Comparison of ENCODE assay signal across 1 cellular context in genomic region chr20:44411020-44411756, GRCh38.
TF ChIP-seq lines count a peak whose summit lies in the region.

No MANE protein-coding gene starts in this region.

TF ChIP-seq in HepG2, 621 proteins besides CTCF, POLR2A, EP300 and RAD21 (continued from another document and continues in another):
- TF ChIP-seq CSRNP2 (CRISPR knock-in tag; conservative IDR thresholded peaks at IDR 0.05; ENCODE audit: low read depth) (no peak), KDM3A (CRISPR knock-in tag; IDR thresholded peaks at IDR 0.05; ENCODE audit: low read depth) (peak; percentile 94), KDM4B (CRISPR knock-in tag; IDR thresholded peaks at IDR 0.05) (peak; percentile 96; the same call in 1 of the 2 replicates), ZNF256 (CRISPR knock-in tag; conservative IDR thresholded peaks at IDR 0.05) (peak; percentile 18; the same call in 1 of the 2 replicates), FOXM1 (CRISPR knock-in tag; IDR thresholded peaks at IDR 0.05) (no peak), E2F5 (CRISPR knock-in tag; conservative IDR thresholded peaks at IDR 0.05) (no peak), FOXO4 (CRISPR knock-in tag; conservative IDR thresholded peaks at IDR 0.05) (no peak), ZNF713 (CRISPR knock-in tag; IDR thresholded peaks at IDR 0.05) (no peak; the same call in 1 of the 2 replicates), ZBTB43 (CRISPR knock-in tag; conservative IDR thresholded peaks at IDR 0.05) (peak; percentile 65; the same call in 1 of the 2 replicates), MAZ (IDR thresholded peaks at IDR 0.05; ENCODE audit: borderline replicate concordance, low read depth, low read length) (peak; percentile 88; the same call in 1 of the 2 replicates), MAZ (CRISPR knock-in tag; IDR thresholded peaks at IDR 0.05; ENCODE audit: low read depth) (peak; percentile 79), PAXIP1 (CRISPR knock-in tag; conservative IDR thresholded peaks at IDR 0.05) (peak; percentile 97), THYN1 (CRISPR knock-in tag; IDR thresholded peaks at IDR 0.05; ENCODE audit: borderline replicate concordance, low read depth) (no peak), KDM6A (CRISPR knock-in tag; IDR thresholded peaks at IDR 0.05; ENCODE audit: low read depth) (peak; percentile 89), ZNF710 (CRISPR knock-in tag; IDR thresholded peaks at IDR 0.05; ENCODE audit: borderline replicate concordance) (peak; percentile 90), KAT8 (CRISPR knock-in tag; IDR thresholded peaks at IDR 0.05) (peak; percentile 81), ZNF639 (CRISPR knock-in tag; conservative IDR thresholded peaks at IDR 0.05) (0 out of 2 replicates have a peak, but pooled peaks have one; percentile 64), ELF4 (CRISPR knock-in tag; IDR thresholded peaks at IDR 0.05; ENCODE audit: borderline replicate concordance) (no peak), REST (IDR thresholded peaks at IDR 0.05; ENCODE audit: borderline replicate concordance in 1 of 2, low read depth in 1 of 2, low read length in 2 of 2) (peak in 1 of 2 experiments; percentile 75; a peak in 2 of 4 replicates), ZNF343 (CRISPR knock-in tag; IDR thresholded peaks at IDR 0.05) (peak; percentile 81; the same call in 1 of the 2 replicates), ISX (CRISPR knock-in tag; conservative IDR thresholded peaks at IDR 0.05) (no peak), JUND (CRISPR knock-in tag; IDR thresholded peaks at IDR 0.05) (0 out of 2 replicates have a peak, but pooled peaks have one; percentile 11), THAP11 (CRISPR knock-in tag; IDR thresholded peaks at IDR 0.05) (peak; percentile 81), MYC (CRISPR knock-in tag; IDR thresholded peaks at IDR 0.05; ENCODE audit: borderline replicate concordance) (peak; percentile 89; the same call in 1 of the 2 replicates), ZNF512B (CRISPR knock-in tag; IDR thresholded peaks at IDR 0.05; ENCODE audit: borderline replicate concordance) (no peak), SKIL (CRISPR knock-in tag; IDR thresholded peaks at IDR 0.05; ENCODE audit: borderline replicate concordance) (peak; percentile 97), KMT2B (CRISPR knock-in tag; IDR thresholded peaks at IDR 0.05) (peak; percentile 75), ZNF451 (CRISPR knock-in tag; IDR thresholded peaks at IDR 0.05) (no peak), GATA4 (IDR thresholded peaks at IDR 0.05; ENCODE audit: borderline replicate concordance, low read depth) (peak; percentile 99)
